16 cellular contexts compared by ENCODE assay signal in genomic region chr13:113979791-113980471, GRCh38. TPM values are rescaled to one million over a fixed set of nuclear protein-coding genes. Genes with fewer than 3 reads are reported as not detected.
A peak's percentile ranks its signal among the peaks of the same experiment; 100 is the strongest.
DNase-seq lines count a peak whose midpoint lies in the region; ATAC-seq and TF ChIP-seq lines count a peak whose summit lies in the region.
"Had no signal": no experiment of that assay in that cellular context is flagged by ENCODE, and none has a peak within 500 bp of the region (broad histone marks: within the 10 kb centered on the region; RNA-seq: fewer than 3 reads in every experiment).

No MANE protein-coding gene starts in this region.

- H3K4me1 ChIP-seq in right lobe of liver (no peaks in the 10 kb centered on the region), mesenchymal stem cell (ENCODE audit: control insufficient read depth, insufficient read depth, low read depth, low read length) (peaks cover 31% of the 10 kb centered on the region)
- H3K4me1 ChIP-seq: BE2C, colonic mucosa had no signal

- H3K36me3 Mint-ChIP-seq in activated CD4-positive, alpha-beta T cell treated with anti-CD3 and anti-CD28 coated beads for 36 hours (ENCODE audit: low read depth): peaks cover 33% of the 10 kb centered on the region
- H3K36me3 Mint-ChIP-seq in activated CD4-positive, alpha-beta T cell treated with anti-CD3 and anti-CD28 coated beads, Interleukin-2, amount 10 ng/mL, durations not matched to agents 24 days and 14 days (ENCODE audit: low read depth): peaks cover 48% of the 10 kb centered on the region
- peaks cover 57% of the 10 kb centered on the region for H3K36me3 Mint-ChIP-seq in T-cell

- no peak overlapping the region for H2BK12ac ChIP-seq in mesenchymal stem cell (ENCODE audit: low read length in 2 of 2)

- H2AFZ ChIP-seq in mesenchymal stem cell (ENCODE audit: low read depth, low read length): no peak overlapping the region

- no peak overlapping the region for H3K4me2 ChIP-seq in mesenchymal stem cell (ENCODE audit: low read length, poor library complexity, severe bottlenecking)

- peaks cover 26% of the 10 kb centered on the region for H3K79me1 ChIP-seq in mesenchymal stem cell (replicated peaks; ENCODE audit: low read length, poor library complexity, severe bottlenecking)

- no peak overlapping the region for H4K8ac ChIP-seq in mesenchymal stem cell (ENCODE audit: low read length)

- no peak overlapping the region for H3K4me3 ChIP-seq in right lobe of liver
- no peak overlapping the region for H3K4me3 ChIP-seq in mesenchymal stem cell (ENCODE audit: insufficient read depth in 1 of 2, low read depth in 1 of 2, low read length in 2 of 2)
- H3K4me3 ChIP-seq: colonic mucosa had no signal

- no peak overlapping the region for H3K18ac ChIP-seq in mesenchymal stem cell (ENCODE audit: low read depth in 1 of 2, low read length in 2 of 2)

- no peaks in the 10 kb centered on the region for H3K36me3 ChIP-seq in right lobe of liver
- peaks cover 69 to 70% of the 10 kb centered on the region in 2 experiments for H3K36me3 ChIP-seq in mesenchymal stem cell (ENCODE audit: control insufficient read depth in 1 of 2, insufficient read depth in 2 of 2, low read depth in 1 of 2, low read length in 2 of 2)
- H3K36me3 ChIP-seq: colonic mucosa had no signal

- H3K27ac ChIP-seq in right lobe of liver (no peak overlapping the region), mesenchymal stem cell (ENCODE audit: low read length, poor library complexity, severe bottlenecking) (no peak overlapping the region)
- H3K27ac ChIP-seq: colonic mucosa, WERI-Rb-1 had no signal

- H4K91ac ChIP-seq in mesenchymal stem cell (ENCODE audit: low read length): no peak overlapping the region

- H2BK5ac ChIP-seq in mesenchymal stem cell (ENCODE audit: low read depth, low read length, poor library complexity, severe bottlenecking): no peak overlapping the region

- no peaks in the 10 kb centered on the region for H3K9me3 ChIP-seq in right lobe of liver
- no peaks in the 10 kb centered on the region for H3K9me3 ChIP-seq in mesenchymal stem cell (ENCODE audit: control insufficient read depth, low read length)
- H3K9me3 ChIP-seq: BE2C, colonic mucosa had no signal

- no peak overlapping the region for H3K14ac ChIP-seq in mesenchymal stem cell (ENCODE audit: low read length in 2 of 2)

- no peak overlapping the region for H3K4me3 Mint-ChIP-seq in activated CD4-positive, alpha-beta T cell treated with anti-CD3 and anti-CD28 coated beads for 36 hours
- H3K4me3 Mint-ChIP-seq in activated CD4-positive, alpha-beta T cell treated with anti-CD3 and anti-CD28 coated beads, Interleukin-2, amount 10 ng/mL, durations not matched to agents 24 days and 14 days: no peak overlapping the region
- H3K4me3 Mint-ChIP-seq in T-cell: peak overlapping the region in 1 of 3 donors; percentile 42

- H3K4ac ChIP-seq in mesenchymal stem cell (ENCODE audit: low read depth in 1 of 2, low read length in 2 of 2): no peak overlapping the region

- H3K23ac ChIP-seq in mesenchymal stem cell (ENCODE audit: low read length in 2 of 2): no peak overlapping the region

- intact Hi-C loops in activated CD4-positive, alpha-beta T cell treated with anti-CD3 and anti-CD28 coated beads for 36 hours (cut with DNase I, micrococcal nuclease): no loop called here
- intact Hi-C loops in activated CD4-positive, alpha-beta T cell treated with anti-CD3 and anti-CD28 coated beads, Interleukin-2, amount 10 ng/mL, durations not matched to agents 24 days and 14 days (cut with micrococcal nuclease): no loop called here
- intact Hi-C loops in right lobe of liver (cut with DNase I): no loop called here

- TF ChIP-seq POLR2A in right lobe of liver (IDR thresholded peaks at IDR 0.05): no peak

- no peak for TF ChIP-seq CTCF in right lobe of liver (IDR thresholded peaks at IDR 0.05)

- 76% methylated on average over 17 of the region's 20 CpGs for WGBS in right lobe of liver (ENCODE audit: insufficient coverage, low coverage, low lambda C conversion rate, missing lambda C conversion rate)
- 98% methylated on average over 20 of the region's 20 CpGs for WGBS in mesenchymal stem cell

- POLR2A ChIA-PET in activated CD4-positive, alpha-beta T cell treated with anti-CD3 and anti-CD28 coated beads for 36 hours (lab: Charles Lee): no interaction called here
- POLR2A ChIA-PET in T-cell (lab: Charles Lee): no interaction called here

- H2AK5ac ChIP-seq in mesenchymal stem cell (ENCODE audit: low read length, severe bottlenecking): no peak overlapping the region

- H3K9me3 Mint-ChIP-seq in activated CD4-positive, alpha-beta T cell treated with anti-CD3 and anti-CD28 coated beads for 36 hours (ENCODE audit: low read depth): no peaks in the 10 kb centered on the region
- H3K9me3 Mint-ChIP-seq in activated CD4-positive, alpha-beta T cell treated with anti-CD3 and anti-CD28 coated beads, Interleukin-2, amount 10 ng/mL, durations not matched to agents 24 days and 14 days: no peaks in the 10 kb centered on the region
- H3K9me3 Mint-ChIP-seq in T-cell: no peaks in the 10 kb centered on the region

- no peak overlapping the region for H2BK120ac ChIP-seq in mesenchymal stem cell (ENCODE audit: low read depth, low read length)

- DNase-seq in activated CD4-positive, alpha-beta T cell treated with anti-CD3 and anti-CD28 coated beads for 36 hours: peak; percentile 1
- DNase-seq in activated CD4-positive, alpha-beta T cell treated with anti-CD3 and anti-CD28 coated beads, Interleukin-2, amount 10 ng/mL, durations not matched to agents 24 days and 14 days: no peak
- DNase-seq in T-cell: no peak
- peak in 2 of 3 donors; percentile 32 to 33 for DNase-seq in right lobe of liver
- no peak for DNase-seq in stimulated activated naive CD8-positive, alpha-beta T cell treated with anti-CD3 and anti-CD28 coated beads, Interleukin-15, Interleukin-2, amounts not matched to agents 100 U/mL and 50 U/mL, for 24 hours
- DNase-seq in SW 1271 (lab: John Stamatoyannopoulos, UW): no peak
- DNase-seq in mesenchymal stem cell: no peak
- DNase-seq: 8988T; BE2C; colonic mucosa; DMS 273 treated with DMSO at 0.1 percent for 48 hours; MM.1S; NCI-H1694 treated with DMSO at 0.1 percent for 48 hours; stimulated activated CD4-positive, alpha-beta T cell treated with anti-CD3 and anti-CD28 coated beads, Interleukin-4, amount 100 ng/mL, for 24 hours; WERI-Rb-1 had no signal

- H3K4me1 Mint-ChIP-seq in activated CD4-positive, alpha-beta T cell treated with anti-CD3 and anti-CD28 coated beads for 36 hours: no peaks in the 10 kb centered on the region
- peaks cover 1% of the 10 kb centered on the region for H3K4me1 Mint-ChIP-seq in activated CD4-positive, alpha-beta T cell treated with anti-CD3 and anti-CD28 coated beads, Interleukin-2, amount 10 ng/mL, durations not matched to agents 24 days and 14 days
- peaks cover 0 to 5% (median 2%) of the 10 kb centered on the region in 3 donors for H3K4me1 Mint-ChIP-seq in T-cell

- no peak for ATAC-seq in activated CD4-positive, alpha-beta T cell treated with anti-CD3 and anti-CD28 coated beads for 36 hours
- ATAC-seq in T-cell (replicated peaks in 1 of 4) (peak in 3 of 4 experiments; percentile 12 to 17 (median 15)), right lobe of liver (no peak), GM19328 (IDR thresholded peaks at IDR 0.05; ENCODE audit: unreplicated experiment) (no peak)
- peak; percentile 7 for ATAC-seq in stimulated activated naive CD8-positive, alpha-beta T cell treated with anti-CD3 and anti-CD28 coated beads, Interleukin-15, Interleukin-2, amounts not matched to agents 100 U/mL and 50 U/mL, for 24 hours

- no peak overlapping the region for H2BK15ac ChIP-seq in mesenchymal stem cell (ENCODE audit: low read depth, poor library complexity, severe bottlenecking)

- CTCF ChIA-PET in activated CD4-positive, alpha-beta T cell treated with anti-CD3 and anti-CD28 coated beads for 36 hours (lab: Charles Lee): no interaction called here
- CTCF ChIA-PET in T-cell (lab: Charles Lee): no interaction called here

- no peaks in the 10 kb centered on the region for H3K27me3 Mint-ChIP-seq in activated CD4-positive, alpha-beta T cell treated with anti-CD3 and anti-CD28 coated beads for 36 hours
- no peaks in the 10 kb centered on the region for H3K27me3 Mint-ChIP-seq in activated CD4-positive, alpha-beta T cell treated with anti-CD3 and anti-CD28 coated beads, Interleukin-2, amount 10 ng/mL, durations not matched to agents 24 days and 14 days
- no peaks in the 10 kb centered on the region for H3K27me3 Mint-ChIP-seq in T-cell

- H3K27ac Mint-ChIP-seq in activated CD4-positive, alpha-beta T cell treated with anti-CD3 and anti-CD28 coated beads for 36 hours: no peak overlapping the region
- no peak overlapping the region for H3K27ac Mint-ChIP-seq in activated CD4-positive, alpha-beta T cell treated with anti-CD3 and anti-CD28 coated beads, Interleukin-2, amount 10 ng/mL, durations not matched to agents 24 days and 14 days
- peak overlapping the region in 1 of 2 donors; percentile 74 for H3K27ac Mint-ChIP-seq in T-cell

- no peak overlapping the region for H3K9ac ChIP-seq in mesenchymal stem cell (ENCODE audit: low read length)

- H3K27me3 ChIP-seq in right lobe of liver (no peaks in the 10 kb centered on the region), mesenchymal stem cell (ENCODE audit: control insufficient read depth in 1 of 2, insufficient read depth in 1 of 2, low read length in 2 of 2) (no peaks in the 10 kb centered on the region)
- H3K27me3 ChIP-seq: BE2C, colonic mucosa had no signal

RNA-seq across cellular contexts. Expression of gene C13orf46, which starts 6.1 kb away (rescaled TPM):
- total RNA-seq in activated CD4-positive, alpha-beta T cell treated with anti-CD3 and anti-CD28 coated beads for 36 hours: 1 to 10 TPM; 1.6 to 2.2 TPM
- 0.57 and 0.61 TPM in 2 replicates for total RNA-seq in activated CD4-positive, alpha-beta T cell treated with anti-CD3 and anti-CD28 coated beads, Interleukin-2, amount 10 ng/mL, durations not matched to agents 24 days and 14 days
- total RNA-seq in T-cell (10 to 100 TPM; 18.4 to 33.9 (median 25.3) TPM), right lobe of liver (1 to 10 TPM in 2 of 6 experiments, under 1 TPM in 4; 0.04 to 1.1 (median 0.60) TPM)
- polyA plus RNA-seq in mesenchymal stem cell (2013, experiment 1 of 2): 0.43 TPM
- 0.45 TPM for polyA plus RNA-seq in mesenchymal stem cell (2013, experiment 2 of 2)

Comparison
In these comparisons a context has a peak if more than half of its experiments do, and no peak if none do; other contexts are left out.
1. DNase-seq: peak in activated CD4-positive, alpha-beta T cell treated with anti-CD3 and anti-CD28 coated beads for 36 hours (single experiment) and right lobe of liver (2 of 3); none in activated CD4-positive, alpha-beta T cell treated with anti-CD3 and anti-CD28 coated beads, Interleukin-2, amount 10 ng/mL, durations not matched to agents 24 days and 14 days (single experiment), T-cell (0 of 34), stimulated activated naive CD8-positive, alpha-beta T cell treated with anti-CD3 and anti-CD28 coated beads, Interleukin-15, Interleukin-2, amounts not matched to agents 100 U/mL and 50 U/mL, for 24 hours (single experiment), SW 1271 (0 of 2) and mesenchymal stem cell (single experiment).
2. ATAC-seq: peak in T-cell (3 of 4) and stimulated activated naive CD8-positive, alpha-beta T cell treated with anti-CD3 and anti-CD28 coated beads, Interleukin-15, Interleukin-2, amounts not matched to agents 100 U/mL and 50 U/mL, for 24 hours (single experiment); none in activated CD4-positive, alpha-beta T cell treated with anti-CD3 and anti-CD28 coated beads for 36 hours (single experiment), right lobe of liver (0 of 4) and GM19328 (single experiment).
3. RNA of gene C13orf46, which starts 6.1 kb away (total RNA-seq): 18.4 to 33.9 TPM in T-cell; 1.6 to 2.2 TPM in activated CD4-positive, alpha-beta T cell treated with anti-CD3 and anti-CD28 coated beads for 36 hours, 0.57 to 0.61 TPM in activated CD4-positive, alpha-beta T cell treated with anti-CD3 and anti-CD28 coated beads, Interleukin-2, amount 10 ng/mL, durations not matched to agents 24 days and 14 days and 0.04 to 1.1 TPM in right lobe of liver; every median in the first group is over 4 times any median in the second.